ENCODE assay signal across 1 cellular context in genomic region chr20:32779500-32780215, GRCh38.
TF ChIP-seq lines count a peak whose summit lies in the region.

No MANE protein-coding gene starts in this region.

TF ChIP-seq in HepG2, 621 proteins besides CTCF, POLR2A, EP300 and RAD21:
- peak; percentile 70; the same call in 1 of the 2 replicates for TF ChIP-seq PBX2 (CRISPR knock-in tag; IDR thresholded peaks at IDR 0.05)
- no peak for TF ChIP-seq GLI4 (CRISPR knock-in tag; IDR thresholded peaks at IDR 0.05; ENCODE audit: borderline replicate concordance)
- TF ChIP-seq NFRKB (IDR thresholded peaks at IDR 0.05) = no peak
- no peak for TF ChIP-seq TMF1 (CRISPR knock-in tag; IDR thresholded peaks at IDR 0.05; ENCODE audit: low read depth)
- no peak for TF ChIP-seq NONO (IDR thresholded peaks at IDR 0.05)
- no peak for TF ChIP-seq NONO (CRISPR knock-in tag; conservative IDR thresholded peaks at IDR 0.05)
- 0 out of 2 replicates have a peak, but pooled peaks have one; percentile 12 for TF ChIP-seq GABPA (IDR thresholded peaks at IDR 0.05; ENCODE audit: low read depth, low read length)
- no peak for TF ChIP-seq GABPA (CRISPR knock-in tag; IDR thresholded peaks at IDR 0.05; ENCODE audit: low read depth)
- TF ChIP-seq NFYB (CRISPR knock-in tag; IDR thresholded peaks at IDR 0.05) = peak; percentile 67
- no peak for TF ChIP-seq ZNF782 (CRISPR knock-in tag; IDR thresholded peaks at IDR 0.05; ENCODE audit: borderline replicate concordance)
- TF ChIP-seq MYNN (CRISPR knock-in tag; IDR thresholded peaks at IDR 0.05; ENCODE audit: low read depth) = no peak
- TF ChIP-seq NFYC (CRISPR knock-in tag; IDR thresholded peaks at IDR 0.05) = peak; percentile 59
- TF ChIP-seq HNF4G (IDR thresholded peaks at IDR 0.05; ENCODE audit: borderline replicate concordance, low read depth, low read length) = peak; percentile 4; the same call in 1 of the 2 replicates
- TF ChIP-seq HNF4G (CRISPR knock-in tag; IDR thresholded peaks at IDR 0.05; ENCODE audit: borderline replicate concordance, low read depth) = no peak
- peak; percentile 53 for TF ChIP-seq SP2 (CRISPR knock-in tag; IDR thresholded peaks at IDR 0.05)
- TF ChIP-seq ZFP90 (CRISPR knock-in tag; IDR thresholded peaks at IDR 0.05; ENCODE audit: borderline replicate concordance) = no peak
- TF ChIP-seq NR2C2 (CRISPR knock-in tag; IDR thresholded peaks at IDR 0.05; ENCODE audit: borderline replicate concordance) = no peak
- no peak for TF ChIP-seq NPAS2 (CRISPR knock-in tag; IDR thresholded peaks at IDR 0.05; ENCODE audit: borderline replicate concordance)
- no peak for TF ChIP-seq ZNF251 (CRISPR knock-in tag; IDR thresholded peaks at IDR 0.05)
- no peak for TF ChIP-seq E2F5 (CRISPR knock-in tag; conservative IDR thresholded peaks at IDR 0.05)
- no peak for TF ChIP-seq HMGXB3 (CRISPR knock-in tag; IDR thresholded peaks at IDR 0.05; ENCODE audit: borderline replicate concordance)
